10 cellular contexts compared by ENCODE assay signal in genomic region chr10:92567952-92568600, GRCh38.
DNase-seq lines count a peak whose midpoint lies in the region; ATAC-seq and TF ChIP-seq lines count a peak whose summit lies in the region.
"Had no signal": no experiment of that assay in that cellular context is flagged by ENCODE, and none has a peak within 500 bp of the region (broad histone marks: within the 10 kb centered on the region; RNA-seq: fewer than 3 reads in every experiment).

No MANE protein-coding gene starts in this region.

- no peak overlapping the region for H3K27ac ChIP-seq in BLaER1

- DNase-seq in fibroblast of mammary gland (ENCODE audit: low read depth) = peak; percentile 62
- no peak for DNase-seq in cortex of kidney (lab: John Stamatoyannopoulos, UW)
- DNase-seq in HuH-7.5 (ENCODE audit: low spot score) = no peak
- no peak for DNase-seq in stimulated activated CD4-positive, alpha-beta T cell treated with anti-CD3 and anti-CD28 coated beads, Interleukin-2, amount 100 ng/mL, for 48 hours
- DNase-seq: DMS79 treated with DMSO at 0.1 percent for 48 hours had no signal

- no peaks in the 10 kb centered on the region for H3K27me3 ChIP-seq in BLaER1

- H3K9ac ChIP-seq in BLaER1 = 0 out of 2 replicates have a peak overlapping the region, but pooled peaks have one; percentile 29

- ATAC-seq in GM21381 (IDR thresholded peaks at IDR 0.05; ENCODE audit: unreplicated experiment) (peak; percentile 56), GM18519 (IDR thresholded peaks at IDR 0.05; ENCODE audit: low FRiP score, unreplicated experiment) (no peak)
- ATAC-seq: HepG2 had no signal

- peaks cover 76% of the 10 kb centered on the region for H4K20me1 ChIP-seq in BLaER1

- no peak overlapping the region for H3K4me2 ChIP-seq in BLaER1

- no peak for TF ChIP-seq EP300 in Ishikawa (IDR thresholded peaks at IDR 0.05; ENCODE audit: borderline replicate concordance)

- H3K4me1 ChIP-seq in BLaER1 = peaks cover 26% of the 10 kb centered on the region

- no peaks in the 10 kb centered on the region for H3K9me3 ChIP-seq in BLaER1

- no peak for TF ChIP-seq RAD21 in Ishikawa (IDR thresholded peaks at IDR 0.05; ENCODE audit: low read depth)

- peaks cover 64% of the 10 kb centered on the region for H3K36me3 ChIP-seq in BLaER1

- TF ChIP-seq CTCF in fibroblast of mammary gland (conservative IDR thresholded peaks at IDR 0.05; ENCODE audit: control insufficient read depth, insufficient read depth, low read depth, low read length) = no peak

- H3K4me3 ChIP-seq in BLaER1 (no peak overlapping the region), fibroblast of mammary gland (ENCODE audit: control insufficient read depth, low read depth, low read length) (no peak overlapping the region)

TF ChIP-seq in Ishikawa, 13 proteins besides CTCF, POLR2A, EP300 and RAD21:
- TF ChIP-seq EGR1 (IDR thresholded peaks at IDR 0.05) (no peak), FOXM1 (IDR thresholded peaks at IDR 0.05; ENCODE audit: borderline replicate concordance, low read depth) (no peak), NFIC (IDR thresholded peaks at IDR 0.05) (no peak), TAF1 (IDR thresholded peaks at IDR 0.05; ENCODE audit: low read depth) (no peak), TCF12 (IDR thresholded peaks at IDR 0.05; ENCODE audit: low read depth) (no peak), MAX (IDR thresholded peaks at IDR 0.05) (no peak), REST (IDR thresholded peaks at IDR 0.05; ENCODE audit: low read depth) (no peak), CEBPB (IDR thresholded peaks at IDR 0.05) (0 out of 2 replicates have a peak, but pooled peaks have one; percentile 11), USF1 (IDR thresholded peaks at IDR 0.05) (no peak)
TF ChIP-seq in Ishikawa: peak in this region for 1.
